ENCODE assay signal across 8 cellular contexts in the genomic region with DNA sequence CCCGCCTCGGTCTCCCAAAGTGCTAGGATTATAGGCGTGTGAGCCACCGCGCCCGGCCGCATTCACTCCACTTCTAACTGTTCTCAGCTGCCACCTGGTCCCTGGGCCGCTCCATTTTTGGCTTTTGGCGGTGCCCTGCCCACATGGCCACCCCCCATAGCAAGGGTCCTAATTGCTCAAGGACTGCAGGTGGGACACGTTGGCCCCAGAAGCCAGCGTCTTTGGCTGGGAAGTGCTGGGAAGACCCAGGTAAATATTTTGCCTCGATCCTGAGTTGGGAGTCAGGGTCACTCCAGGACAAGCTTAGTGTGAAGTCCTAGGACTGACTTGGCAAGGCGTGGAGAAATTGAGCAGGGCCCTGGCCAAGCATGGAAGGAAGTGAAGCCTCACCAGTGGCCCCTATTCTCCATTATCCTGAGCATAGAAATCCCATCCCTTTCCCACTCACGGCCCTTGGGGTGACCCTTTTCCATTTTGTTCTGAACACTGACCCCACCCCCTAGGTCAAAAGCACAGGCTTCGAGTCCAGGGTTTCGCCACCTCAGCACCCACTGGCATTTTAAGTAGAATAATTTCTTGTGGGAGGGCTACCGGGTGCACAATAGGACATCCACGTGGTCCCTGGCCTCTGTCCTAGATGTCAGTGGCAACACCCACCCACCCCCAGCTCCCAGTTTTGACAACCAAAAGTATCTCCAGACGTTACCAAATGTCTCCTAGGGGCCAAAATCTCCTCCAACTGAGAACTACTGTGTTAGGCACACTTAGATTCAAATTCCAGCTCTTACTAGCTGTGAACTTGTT. TPM values are rescaled to one million over a fixed set of nuclear protein-coding genes. Genes with fewer than 3 reads are reported as not detected.
DNase-seq lines count a peak whose midpoint lies in the region; ATAC-seq and TF ChIP-seq lines count a peak whose summit lies in the region.
"Had no signal": no experiment of that assay in that cellular context is flagged by ENCODE, and none has a peak within 500 bp of the region (broad histone marks: within the 10 kb centered on the region; RNA-seq: fewer than 3 reads in every experiment).

No MANE protein-coding gene starts in this region.

- in situ Hi-C loops in GM13976 (cut with MboI; ENCODE audit: low sequenced_read_pairs, unreplicated experiment): loop anchor here (25.0 kb wide), 1 partner anchor 319 kb away; a partner anchor contains a TSS

- peak overlapping the region; percentile 95 for H3K27ac Mint-ChIP-seq in T-helper 17 cell

- H3K4me1 Mint-ChIP-seq in T-helper 17 cell: peaks cover 31% of the 10 kb centered on the region

- H3K9me3 ChIP-seq in T-helper 17 cell (ENCODE audit: control insufficient read depth, low read length, poor library complexity, severe bottlenecking) (no peaks in the 10 kb centered on the region), mesodermal cell (ENCODE audit: control insufficient read depth, low read length) (no peaks in the 10 kb centered on the region)

- peak overlapping the region; percentile 33; the same call in 1 of the 2 replicates for H3K4me3 ChIP-seq in ACC112 (ENCODE audit: low read depth, low read length)
- no peak overlapping the region for H3K4me3 ChIP-seq in mesodermal cell (ENCODE audit: extremely low read depth, insufficient read depth, low read length, poor library complexity, severe bottlenecking)

- ATAC-seq in T-helper 17 cell (no peak), HG02885 (IDR thresholded peaks at IDR 0.05; ENCODE audit: poor library complexity, unreplicated experiment) (no peak), esophagus mucosa (no peak)

- H3K79me2 ChIP-seq in ACC112 (ENCODE audit: control insufficient read depth, insufficient read depth, low read length, unreplicated experiment): peaks cover 19% of the 10 kb centered on the region

- H3K36me3 Mint-ChIP-seq in T-helper 17 cell (ENCODE audit: low read depth): no peaks in the 10 kb centered on the region

- WGBS in mesodermal cell (ENCODE audit: insufficient coverage in 2 of 2), 2 experiments: 94 to 96% methylated on average over 8 to 15 of the region's 19 CpGs

- H3K27me3 Mint-ChIP-seq in T-helper 17 cell: no peaks in the 10 kb centered on the region

- peaks cover 25% of the 10 kb centered on the region for H3K4me1 ChIP-seq in ACC112 (ENCODE audit: control insufficient read depth, insufficient read depth, low read length, unreplicated experiment)
- peaks cover 18% of the 10 kb centered on the region for H3K4me1 ChIP-seq in mesodermal cell (ENCODE audit: control insufficient read depth, insufficient read depth, low read length, poor library complexity, severe bottlenecking)

- H3K4me3 Mint-ChIP-seq in T-helper 17 cell: peak overlapping the region; percentile 52

- H2AFZ ChIP-seq in ACC112 (ENCODE audit: low read length, unreplicated experiment): no peak overlapping the region

- peak overlapping the region; percentile 99 for H3K27ac ChIP-seq in ACC112 (ENCODE audit: low read depth, low read length)
- H3K27ac ChIP-seq in mesodermal cell (ENCODE audit: low read depth, low read length, severe bottlenecking): peak overlapping the region; percentile 100

- H3K36me3 ChIP-seq in ACC112 (ENCODE audit: insufficient read depth, low read length) (peaks cover 7% of the 10 kb centered on the region; the same call in 1 of the 2 replicates), mesodermal cell (ENCODE audit: control insufficient read depth, insufficient read depth, low read length) (peaks cover 9% of the 10 kb centered on the region)

- TF ChIP-seq CTCF in GM13976 (IDR thresholded peaks at IDR 0.05; ENCODE audit: borderline replicate concordance, control extremely low read depth, extremely low read depth, insufficient read depth, missing control alignments): no peak

- DNase-seq in T-helper 17 cell: no peak
- DNase-seq in GM13976 (ENCODE audit: low spot score): no peak
- DNase-seq: activated CD4-positive, alpha-beta T cell treated with anti-CD3 and anti-CD28 coated beads for 4 hours; NCI-H146 had no signal

- no peaks in the 10 kb centered on the region for H3K27me3 ChIP-seq in ACC112 (ENCODE audit: insufficient read depth, low read length)

RNA-seq across cellular contexts. Expression of a gene that starts 5.9 kb away (rescaled TPM):
- 10 to 100 TPM; 38.2 to 41.2 TPM for total RNA-seq in T-helper 17 cell
- polyA plus RNA-seq in mesodermal cell (2013, experiment 1 of 2): 9.8 TPM
- 9.6 TPM for polyA plus RNA-seq in mesodermal cell (2013, experiment 2 of 2)
- 10.2 TPM for total RNA-seq in esophagus mucosa

RNA-seq across cellular contexts. Expression of a gene that starts 8.4 kb away (rescaled TPM):
- 1 to 10 TPM in 1 of 2 donors, under 1 TPM in 1; 0.26 to 1.4 TPM for total RNA-seq in T-helper 17 cell
- 0.85 TPM for polyA plus RNA-seq in mesodermal cell (2013, experiment 1 of 2)
- 1.2 TPM for polyA plus RNA-seq in mesodermal cell (2013, experiment 2 of 2)
- total RNA-seq in esophagus mucosa: 10.9 TPM

RNA-seq across cellular contexts. Expression of a gene that starts 24.1 kb away (rescaled TPM):
- total RNA-seq in T-helper 17 cell (under 1 TPM; 0.29 to 0.67 TPM), esophagus mucosa (2.7 TPM)
- polyA plus RNA-seq in mesodermal cell (2013, experiment 1 of 2): 0.22 TPM
- not detected for polyA plus RNA-seq in mesodermal cell (2013, experiment 2 of 2)

RNA-seq across cellular contexts. Expression of a gene that starts 33.9 kb away (rescaled TPM):
- 100 to 1,000 TPM; 451 to 472 TPM for total RNA-seq in T-helper 17 cell
- polyA plus RNA-seq in mesodermal cell (2013, experiment 1 of 2): 225 TPM
- 184 TPM for polyA plus RNA-seq in mesodermal cell (2013, experiment 2 of 2)
- 171 TPM for total RNA-seq in esophagus mucosa

RNA-seq across cellular contexts. Expression of a gene that starts 43.3 kb away (rescaled TPM):
- total RNA-seq in T-helper 17 cell (under 1 TPM in 1 of 2 donors, not detected in 1; 0.52 TPM), esophagus mucosa (28.4 TPM)
- 31.4 TPM for polyA plus RNA-seq in mesodermal cell (2013, experiment 1 of 2)
- polyA plus RNA-seq in mesodermal cell (2013, experiment 2 of 2): 34.2 TPM
